In the genomic region with DNA sequence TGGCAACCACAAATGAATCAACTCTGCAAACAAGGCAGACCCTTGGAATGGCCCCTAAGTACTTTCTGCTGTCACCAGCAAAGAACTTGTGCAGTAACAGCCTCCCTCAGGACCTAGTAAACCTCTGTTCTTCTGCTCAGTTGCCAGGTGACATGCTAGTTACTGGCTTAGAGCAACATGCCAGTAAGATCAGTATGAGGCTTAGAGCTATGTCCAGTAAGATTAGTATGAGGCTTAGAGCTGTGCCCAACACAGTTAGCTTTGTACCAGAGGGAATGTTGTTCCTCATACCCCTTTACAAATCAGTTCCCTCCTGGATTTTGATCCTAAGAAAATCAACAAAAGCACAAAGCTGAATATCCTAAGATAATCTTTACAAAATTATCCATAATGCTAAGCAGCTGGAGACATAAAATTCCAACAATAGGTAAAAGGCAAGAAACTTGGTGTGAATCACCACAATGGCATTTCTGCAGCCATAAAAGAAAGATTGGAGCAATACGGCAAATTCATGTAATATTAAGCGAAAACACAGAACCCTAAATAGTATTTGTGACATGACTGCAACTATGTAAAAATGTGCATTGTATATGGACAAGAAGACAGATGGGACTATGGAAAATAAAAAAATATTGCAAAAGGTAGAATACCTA, we compare ENCODE assay signal across 30 cellular contexts.
DNase-seq lines count a peak whose midpoint lies in the region; ATAC-seq, FAIRE-seq and TF ChIP-seq lines count a peak whose summit lies in the region.
"Had no signal": no experiment of that assay in that cellular context is flagged by ENCODE, and none has a peak within 500 bp of the region (broad histone marks: within the 10 kb centered on the region; RNA-seq: fewer than 3 reads in every experiment).

No MANE protein-coding gene starts in this region.

- TF ChIP-seq CTCF in IMR-90 (conservative IDR thresholded peaks at IDR 0.05; ENCODE audit: low read depth, low read length): no peak
- no peak for TF ChIP-seq CTCF in astrocyte (IDR thresholded peaks at IDR 0.05; ENCODE audit: insufficient read depth, low read depth, low read length)
- TF ChIP-seq CTCF in foreskin keratinocyte (conservative IDR thresholded peaks at IDR 0.05): no peak
- TF ChIP-seq CTCF in RWPE1 (conservative IDR thresholded peaks at IDR 0.05; ENCODE audit: low read depth): no peak

- no peaks in the 10 kb centered on the region for H3K79me1 ChIP-seq in IMR-90 (ENCODE audit: low read depth in 1 of 2, low read length in 2 of 2)
- no peaks in the 10 kb centered on the region for H3K79me1 ChIP-seq in mesendoderm (ENCODE audit: low read length)

- H4K91ac ChIP-seq in IMR-90 (ENCODE audit: insufficient read depth, low read depth, low read length): no peak overlapping the region

- in situ Hi-C loops in IMR-90 (cut with MboI; ENCODE audit: low sequenced_read_pairs): loop anchor here (25.0 kb wide), 1 partner anchor 916 kb away; no protein-coding TSS in a partner anchor

- H3K36me3 ChIP-seq in IMR-90 (ENCODE audit: control insufficient read depth, insufficient read depth, low read length) (no peaks in the 10 kb centered on the region), astrocyte (ENCODE audit: insufficient read depth, low read length) (no peaks in the 10 kb centered on the region), mesendoderm (ENCODE audit: control insufficient read depth, insufficient read depth, low read length) (no peaks in the 10 kb centered on the region)
- H3K36me3 ChIP-seq: breast epithelium, colonic mucosa, esophagus squamous epithelium, MG63, suprapubic skin had no signal

- POLR2A ChIA-PET in IMR-90 (lab: Charles Lee; ENCODE audit: unreplicated experiment): no interaction called here
- POLR2A ChIA-PET in RWPE1 (lab: Yijun Ruan, JAX; ENCODE audit: low non-redundant PET): no interaction called here

- H3K18ac ChIP-seq in IMR-90 (ENCODE audit: low read depth, low read length): no peak overlapping the region
- no peak overlapping the region for H3K18ac ChIP-seq in mesendoderm (ENCODE audit: low read length)

- WGBS in IMR-90 (ENCODE audit: extremely low coverage in 2 of 2, insufficient read length in 1 of 2), 2 experiments: 100% methylated on average over 2 of the region's 2 CpGs; no CpG with 5 or more reads in 1 of the 2 experiments
- no CpG with 5 or more reads among the region's 2 CpGs for WGBS in mesendoderm (ENCODE audit: extremely low coverage, insufficient coverage, low lambda C conversion rate)

- H3K4me3 Mint-ChIP-seq in astrocyte (ENCODE audit: unreplicated experiment): no peak overlapping the region
- H3K4me3 Mint-ChIP-seq: activated CD4-positive, alpha-beta memory T cell treated with anti-CD3 and anti-CD28 coated beads, Interleukin-2, amount 10 ng/mL, durations not matched to agents 7 days and 5 days; effector memory CD8-positive, alpha-beta T cell; IgD-negative memory B cell; memory B cell; naive B cell; stimulated activated memory B cell treated with anti-CD40 and anti-IgM and Interleukin-4, amounts not matched to agents 10 μg/mL and 1 μg/mL and 100 μg/mL, for 72 hours had no signal

- FAIRE-seq in astrocyte (lab: Jason Lieb, UNC): no peak
- FAIRE-seq: GM12878 had no signal

- H3K4ac ChIP-seq in IMR-90 (ENCODE audit: low read depth, low read length): no peak overlapping the region
- H3K4ac ChIP-seq in mesendoderm (ENCODE audit: low read depth, low read length): no peak overlapping the region

- intact Hi-C loops in IMR-90 (cut with micrococcal nuclease): no loop called here

- no peaks in the 10 kb centered on the region for H3K4me1 ChIP-seq in IMR-90 (ENCODE audit: control insufficient read depth, insufficient read depth, low read length)
- H3K4me1 ChIP-seq in astrocyte (ENCODE audit: insufficient read depth, low read length): peaks cover 8% of the 10 kb centered on the region
- H3K4me1 ChIP-seq in foreskin keratinocyte: peaks cover 9% of the 10 kb centered on the region
- no peaks in the 10 kb centered on the region for H3K4me1 ChIP-seq in mesendoderm (ENCODE audit: control insufficient read depth, low read depth, low read length)
- H3K4me1 ChIP-seq: colonic mucosa had no signal

- no peaks in the 10 kb centered on the region for H3K9me3 Mint-ChIP-seq in astrocyte (ENCODE audit: unreplicated experiment)
- H3K9me3 Mint-ChIP-seq: activated CD4-positive, alpha-beta memory T cell treated with anti-CD3 and anti-CD28 coated beads, Interleukin-2, amount 10 ng/mL, durations not matched to agents 7 days and 5 days; effector memory CD8-positive, alpha-beta T cell; IgD-negative memory B cell; memory B cell; naive B cell; stimulated activated memory B cell treated with anti-CD40 and anti-IgM and Interleukin-4, amounts not matched to agents 10 μg/mL and 1 μg/mL and 100 μg/mL, for 72 hours had no signal

- peaks cover 5% of the 10 kb centered on the region; the same call in 1 of the 2 replicates for H3K9me1 ChIP-seq in IMR-90 (ENCODE audit: insufficient read depth, low read length)

- no peak overlapping the region for H2BK120ac ChIP-seq in IMR-90 (ENCODE audit: low read depth, low read length)
- no peak overlapping the region for H2BK120ac ChIP-seq in mesendoderm (ENCODE audit: low read depth, low read length)

- no peak overlapping the region for H3K23ac ChIP-seq in IMR-90 (ENCODE audit: low read depth, low read length)
- no peak overlapping the region for H3K23ac ChIP-seq in mesendoderm (ENCODE audit: low read length)

- H3K27ac ChIP-seq in IMR-90 (ENCODE audit: insufficient read depth, low read length): no peak overlapping the region
- H3K27ac ChIP-seq in astrocyte (ENCODE audit: low read depth, low read length): no peak overlapping the region
- H3K27ac ChIP-seq in foreskin keratinocyte: no peak overlapping the region
- H3K27ac ChIP-seq in RWPE1: no peak overlapping the region
- H3K27ac ChIP-seq in mesendoderm (ENCODE audit: low read depth, low read length): no peak overlapping the region
- H3K27ac ChIP-seq: breast epithelium, colonic mucosa, esophagus squamous epithelium, suprapubic skin had no signal

- H3K9ac ChIP-seq in IMR-90 (ENCODE audit: low read depth, low read length) (no peak overlapping the region), astrocyte (ENCODE audit: low read length) (no peak overlapping the region), mesendoderm (ENCODE audit: low read length) (no peak overlapping the region)

- dilution Hi-C loops in IMR-90 (cut with HindIII; ENCODE audit: low sequenced_read_pairs, unreplicated experiment): no loop called here

- H4K5ac ChIP-seq in IMR-90 (ENCODE audit: low read depth, low read length) (no peak overlapping the region), mesendoderm (ENCODE audit: low read length) (no peak overlapping the region)

- no peak for TF ChIP-seq RAD21 in IMR-90 (IDR thresholded peaks at IDR 0.05; ENCODE audit: low read length)

- H3K56ac ChIP-seq in IMR-90 (ENCODE audit: extremely low read depth, insufficient read depth, low read length) (no peak overlapping the region), mesendoderm (ENCODE audit: low read length) (no peak overlapping the region)

- TF ChIP-seq POLR2A in IMR-90 (IDR thresholded peaks at IDR 0.05; ENCODE audit: low read depth, low read length): no peak

- peaks cover 1% of the 10 kb centered on the region for H3K36me3 Mint-ChIP-seq in astrocyte (ENCODE audit: low read depth, unreplicated experiment)
- H3K36me3 Mint-ChIP-seq: IgD-negative memory B cell; naive B cell; stimulated activated memory B cell treated with anti-CD40 and anti-IgM and Interleukin-4, amounts not matched to agents 10 μg/mL and 1 μg/mL and 100 μg/mL, for 72 hours had no signal

- CTCF ChIA-PET in IMR-90 (lab: Yijun Ruan, JAX) (no interaction called here), RWPE1 (lab: Yijun Ruan, JAX) (no interaction called here)

- BruUV-seq in IMR-90 (replicated peaks; lab: Mats Ljungman, UMichigan): no TSS peak

- H3K27me3 ChIP-seq in IMR-90 (ENCODE audit: control insufficient read depth, insufficient read depth, low read length) (peaks cover 5% of the 10 kb centered on the region), astrocyte (ENCODE audit: insufficient read depth, low read length) (no peaks in the 10 kb centered on the region), foreskin keratinocyte (no peaks in the 10 kb centered on the region), mesendoderm (ENCODE audit: insufficient read depth, low read length, poor library complexity) (no peaks in the 10 kb centered on the region)
- H3K27me3 ChIP-seq: breast epithelium, colonic mucosa, MG63, suprapubic skin had no signal

- ATAC-seq in IMR-90 (ENCODE audit: low read depth): peak; percentile 42; the same call in 1 of the 2 replicates
- peak; percentile 26 for ATAC-seq in foreskin keratinocyte
- ATAC-seq: effector memory CD8-positive, alpha-beta T cell; GM12878; Right ventricle myocardium inferior; stimulated activated memory B cell treated with anti-CD40 and anti-IgM and Interleukin-4, amounts not matched to agents 10 μg/mL and 1 μg/mL and 100 μg/mL, for 72 hours had no signal

- no peak overlapping the region for H3K14ac ChIP-seq in IMR-90 (replicated peaks; ENCODE audit: low read depth, low read length)

- no peak overlapping the region for H4K8ac ChIP-seq in IMR-90 (ENCODE audit: low read depth in 2 of 2, low read length in 2 of 2)
- no peak overlapping the region for H4K8ac ChIP-seq in mesendoderm (ENCODE audit: low read depth, low read length)

- no peak overlapping the region for H3K27ac Mint-ChIP-seq in astrocyte (ENCODE audit: unreplicated experiment)
- H3K27ac Mint-ChIP-seq: activated CD4-positive, alpha-beta memory T cell treated with anti-CD3 and anti-CD28 coated beads, Interleukin-2, amount 10 ng/mL, durations not matched to agents 7 days and 5 days; effector memory CD8-positive, alpha-beta T cell; IgD-negative memory B cell; memory B cell; stimulated activated memory B cell treated with anti-CD40 and anti-IgM and Interleukin-4, amounts not matched to agents 10 μg/mL and 1 μg/mL and 100 μg/mL, for 72 hours had no signal

- H3K79me2 ChIP-seq in astrocyte (ENCODE audit: insufficient read depth, low read length): no peaks in the 10 kb centered on the region
- H3K79me2 ChIP-seq in mesendoderm (ENCODE audit: control insufficient read depth, insufficient read depth, low read length): no peaks in the 10 kb centered on the region

- no peak overlapping the region for H2AK9ac ChIP-seq in IMR-90 (replicated peaks; ENCODE audit: low read depth, low read length, poor library complexity)

- H2BK20ac ChIP-seq in IMR-90 (ENCODE audit: low read depth, low read length): no peak overlapping the region

- H2BK5ac ChIP-seq in IMR-90 (ENCODE audit: low read depth, low read length, poor library complexity, severe bottlenecking) (no peak overlapping the region), mesendoderm (ENCODE audit: low read length) (no peak overlapping the region)

- H2AK5ac ChIP-seq in IMR-90 (ENCODE audit: low read depth, low read length) (peak overlapping the region; percentile 16; the same call in 1 of the 2 replicates), mesendoderm (ENCODE audit: low read length) (no peak overlapping the region)

- H3K4me1 Mint-ChIP-seq in astrocyte (ENCODE audit: low read depth, unreplicated experiment): peaks cover 13% of the 10 kb centered on the region

- peak; percentile 22 for DNase-seq in A172 (ENCODE audit: low spot score)
- DNase-seq in IMR-90: peak; percentile 29
- DNase-seq in astrocyte (ENCODE audit: low read depth): peak; percentile 55
- peak in 1 of 2 donors; percentile 61 for DNase-seq in foreskin keratinocyte
- DNase-seq in RWPE1 (ENCODE audit: low spot score): no peak
- DNase-seq in mesendoderm: no peak
- DNase-seq in activated CD4-positive, alpha-beta T cell treated with anti-CD3 and anti-CD28 coated beads, Interleukin-2, amount 50 U/mL, for 4 hours: no peak
- DNase-seq in iPS-NIHi11 (ENCODE audit: low spot score): no peak
- DNase-seq: activated CD4-positive, alpha-beta memory T cell treated with anti-CD3 and anti-CD28 coated beads, Interleukin-2, amount 10 ng/mL, durations not matched to agents 7 days and 5 days; activated CD4-positive, CD25-positive, alpha-beta regulatory T cell; activated gamma-delta T cell; colonic mucosa; effector memory CD8-positive, alpha-beta T cell; esophagus squamous epithelium; MG63; naive B cell; NCI-H1417; NCI-H2081 treated with DMSO at 0.1 percent for 48 hours; NCI-H446 treated with DMSO at 0.1 percent for 48 hours; nucleus accumbens; stimulated activated CD4-positive, alpha-beta T cell treated with anti-CD3 and anti-CD28 coated beads, Interleukin-4, amount 100 ng/mL, for 1 hour; SW 1271; T1000 had no signal

- H2AFZ ChIP-seq in IMR-90 (replicated peaks; ENCODE audit: low read length, poor library complexity) (peak overlapping the region; percentile 8), astrocyte (ENCODE audit: low read depth, low read length) (no peak overlapping the region)

- H3K9me3 ChIP-seq in IMR-90 (ENCODE audit: control insufficient read depth, insufficient read depth, low read length) (no peaks in the 10 kb centered on the region), astrocyte (ENCODE audit: insufficient read depth, low read depth, low read length) (no peaks in the 10 kb centered on the region)
- H3K9me3 ChIP-seq: breast epithelium, colonic mucosa, esophagus squamous epithelium, MG63, suprapubic skin had no signal

- H2BK15ac ChIP-seq in IMR-90 (ENCODE audit: low read depth, low read length) (0 out of 3 replicates have a peak overlapping the region, but pooled peaks have one; percentile 31), mesendoderm (replicated peaks; ENCODE audit: low read depth) (no peak overlapping the region)

- H3K27me3 Mint-ChIP-seq in astrocyte (ENCODE audit: low read depth, unreplicated experiment): peaks cover 8% of the 10 kb centered on the region
- H3K27me3 Mint-ChIP-seq: effector memory CD8-positive, alpha-beta T cell had no signal

- H3K4me2 ChIP-seq in IMR-90 (ENCODE audit: low read depth, low read length): no peak overlapping the region
- peak overlapping the region; percentile 20 for H3K4me2 ChIP-seq in astrocyte (ENCODE audit: low read length)
- no peak overlapping the region for H3K4me2 ChIP-seq in mesendoderm (ENCODE audit: low read length)

- H4K20me1 ChIP-seq in IMR-90 (ENCODE audit: insufficient read depth, low read length): no peaks in the 10 kb centered on the region
- no peaks in the 10 kb centered on the region for H4K20me1 ChIP-seq in astrocyte (ENCODE audit: insufficient read depth, low read length)

- H3K4me3 ChIP-seq in IMR-90 (ENCODE audit: insufficient read depth, low read depth, low read length): no peak overlapping the region
- H3K4me3 ChIP-seq in astrocyte (ENCODE audit: insufficient read depth, low read depth, low read length): no peak overlapping the region
- H3K4me3 ChIP-seq in mesendoderm (ENCODE audit: low read length): no peak overlapping the region
- H3K4me3 ChIP-seq: breast epithelium, colonic mucosa, esophagus squamous epithelium, GM12878, MG63, suprapubic skin had no signal

Comparison
In these comparisons a context has a peak if more than half of its experiments do, and no peak if none do; other contexts are left out.
1. DNase-seq: peak in A172 (single experiment), IMR-90 (single experiment) and astrocyte (single experiment); none in RWPE1 (single experiment), mesendoderm (single experiment), activated CD4-positive, alpha-beta T cell treated with anti-CD3 and anti-CD28 coated beads, Interleukin-2, amount 50 U/mL, for 4 hours (0 of 2) and iPS-NIHi11 (single experiment).